In genomic region chr20:8454137-8454712, GRCh38 we compare ENCODE assay signal across 1 cellular context.
TF ChIP-seq lines count a peak whose summit lies in the region.

No MANE protein-coding gene starts in this region.

TF ChIP-seq in HepG2, 621 proteins besides CTCF, POLR2A, EP300 and RAD21 (continued from another document and continues in another):
- TF ChIP-seq HOXD1 (CRISPR knock-in tag; IDR thresholded peaks at IDR 0.05) (no peak), AHDC1 (CRISPR knock-in tag; IDR thresholded peaks at IDR 0.05; ENCODE audit: borderline replicate concordance) (no peak), ZFX (CRISPR knock-in tag; IDR thresholded peaks at IDR 0.05; ENCODE audit: low read depth) (no peak), CREBL2 (CRISPR knock-in tag; IDR thresholded peaks at IDR 0.05; ENCODE audit: borderline replicate concordance) (no peak), DBP (CRISPR knock-in tag; IDR thresholded peaks at IDR 0.05; ENCODE audit: not compliant biosample characterization) (no peak), DRAP1 (CRISPR knock-in tag; IDR thresholded peaks at IDR 0.05) (no peak), SRSF4 (IDR thresholded peaks at IDR 0.05; ENCODE audit: low read depth, low read length, poor library complexity, severe bottlenecking) (no peak), SMC3 (IDR thresholded peaks at IDR 0.05; ENCODE audit: low read length) (peak; percentile 16; the same call in 1 of the 2 replicates), MNT (IDR thresholded peaks at IDR 0.05) (peak; percentile 25; the same call in 1 of the 2 replicates), MAFG (CRISPR knock-in tag; IDR thresholded peaks at IDR 0.05) (no peak), CC2D1A (CRISPR knock-in tag; IDR thresholded peaks at IDR 0.05) (no peak), ZNF503 (CRISPR knock-in tag; IDR thresholded peaks at IDR 0.05) (no peak), RBM39 (IDR thresholded peaks at IDR 0.05; ENCODE audit: low read depth, low read length, poor library complexity, severe bottlenecking) (no peak), FOXO1 (CRISPR knock-in tag; IDR thresholded peaks at IDR 0.05) (peak; percentile 18; the same call in 1 of the 2 replicates), MAFK (conservative IDR thresholded peaks at IDR 0.05 in 1 of 2, IDR thresholded peaks at IDR 0.05 in 1 of 2; ENCODE audit: low read length in 2 of 2) (no peak), HNRNPK (IDR thresholded peaks at IDR 0.05; ENCODE audit: low read depth, low read length, poor library complexity, severe bottlenecking) (no peak), ZNF619 (CRISPR knock-in tag; IDR thresholded peaks at IDR 0.05) (0 out of 2 replicates have a peak, but pooled peaks have one; percentile 65), SAP130 (CRISPR knock-in tag; IDR thresholded peaks at IDR 0.05; ENCODE audit: low read depth) (no peak), SMYD3 (CRISPR knock-in tag; IDR thresholded peaks at IDR 0.05) (no peak), PCBP2 (optimal IDR thresholded peaks at IDR 0.05; ENCODE audit: low read depth, low read length, poor library complexity, severe bottlenecking) (no peak), ZNF572 (CRISPR knock-in tag; IDR thresholded peaks at IDR 0.05) (0 out of 2 replicates have a peak, but pooled peaks have one; percentile 49), STAT5B (CRISPR knock-in tag; IDR thresholded peaks at IDR 0.05) (no peak), KLF13 (CRISPR knock-in tag; IDR thresholded peaks at IDR 0.05) (peak; percentile 52; the same call in 1 of the 2 replicates), ZNF280B (CRISPR knock-in tag; IDR thresholded peaks at IDR 0.05; ENCODE audit: borderline replicate concordance) (no peak), GPN1 (CRISPR knock-in tag; IDR thresholded peaks at IDR 0.05; ENCODE audit: borderline replicate concordance) (no peak), UBTF (CRISPR knock-in tag; IDR thresholded peaks at IDR 0.05) (peak; percentile 35; the same call in 1 of the 2 replicates), ZNF562 (CRISPR knock-in tag; IDR thresholded peaks at IDR 0.05; ENCODE audit: borderline replicate concordance) (no peak), TGIF2 (CRISPR knock-in tag; IDR thresholded peaks at IDR 0.05) (no peak; the same call in 1 of the 2 replicates), ZNF720 (CRISPR knock-in tag; IDR thresholded peaks at IDR 0.05) (no peak), THAP7 (CRISPR knock-in tag; IDR thresholded peaks at IDR 0.05) (no peak), ZNF784 (CRISPR knock-in tag; IDR thresholded peaks at IDR 0.05; ENCODE audit: borderline replicate concordance) (0 out of 2 replicates have a peak, but pooled peaks have one; percentile 62), GMEB1 (CRISPR knock-in tag; IDR thresholded peaks at IDR 0.05; ENCODE audit: borderline replicate concordance) (no peak), STAG1 (CRISPR knock-in tag; IDR thresholded peaks at IDR 0.05) (peak; percentile 90), ZNF781 (CRISPR knock-in tag; IDR thresholded peaks at IDR 0.05; ENCODE audit: borderline replicate concordance, not compliant biosample characterization) (peak; percentile 36)
